In the genomic region with DNA sequence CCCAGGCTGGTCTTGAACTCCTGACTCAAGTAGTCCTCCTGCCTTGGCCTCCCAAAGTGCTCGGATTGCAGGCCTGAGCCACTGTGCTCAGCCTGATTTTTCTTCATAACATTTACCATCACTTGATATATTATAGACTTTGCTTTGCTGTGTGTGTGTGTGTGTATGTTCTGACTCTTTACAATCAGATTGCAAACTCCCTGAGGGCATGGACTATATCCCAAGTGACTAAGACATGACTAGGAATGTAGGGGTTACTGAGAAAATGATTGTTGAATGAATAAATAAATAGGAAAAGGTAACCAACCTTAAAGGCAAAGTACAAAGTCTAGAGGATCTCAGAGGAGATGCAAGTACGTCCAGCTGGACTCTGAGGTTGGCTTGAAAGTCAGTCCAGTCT, we compare ENCODE assay signal across 10 cellular contexts. TPM values are rescaled to one million over a fixed set of nuclear protein-coding genes. Genes with fewer than 3 reads are reported as not detected.
"Had no signal": no experiment of that assay in that cellular context is flagged by ENCODE, and none has a peak within 500 bp of the region (broad histone marks: within the 10 kb centered on the region; RNA-seq: fewer than 3 reads in every experiment).

No MANE protein-coding gene starts in this region.

- ATAC-seq: GM23338 had no signal

- H2AFZ ChIP-seq: GM23338 had no signal

- DNase-seq: H9, HCEC 1CT, IMR-90, Kasumi-1, KBM-7 had no signal

- H3K4me2 ChIP-seq: GM23338 had no signal

- H3K4me3 ChIP-seq: GM23338 had no signal

- FAIRE-seq: H1, H54, HTR-8/SVneo had no signal

RNA-seq across cellular contexts. Expression of a gene that starts 9.6 kb away (rescaled TPM):
- total RNA-seq: GM23338, H1, H9, HT-29 had no signal
- polyA plus RNA-seq: GM23338, H1 had no signal

RNA-seq across cellular contexts. Expression of a gene that starts 40.8 kb away (rescaled TPM):
- total RNA-seq: HT-29 had no signal
